1 cellular context compared by ENCODE assay signal in the genomic region with DNA sequence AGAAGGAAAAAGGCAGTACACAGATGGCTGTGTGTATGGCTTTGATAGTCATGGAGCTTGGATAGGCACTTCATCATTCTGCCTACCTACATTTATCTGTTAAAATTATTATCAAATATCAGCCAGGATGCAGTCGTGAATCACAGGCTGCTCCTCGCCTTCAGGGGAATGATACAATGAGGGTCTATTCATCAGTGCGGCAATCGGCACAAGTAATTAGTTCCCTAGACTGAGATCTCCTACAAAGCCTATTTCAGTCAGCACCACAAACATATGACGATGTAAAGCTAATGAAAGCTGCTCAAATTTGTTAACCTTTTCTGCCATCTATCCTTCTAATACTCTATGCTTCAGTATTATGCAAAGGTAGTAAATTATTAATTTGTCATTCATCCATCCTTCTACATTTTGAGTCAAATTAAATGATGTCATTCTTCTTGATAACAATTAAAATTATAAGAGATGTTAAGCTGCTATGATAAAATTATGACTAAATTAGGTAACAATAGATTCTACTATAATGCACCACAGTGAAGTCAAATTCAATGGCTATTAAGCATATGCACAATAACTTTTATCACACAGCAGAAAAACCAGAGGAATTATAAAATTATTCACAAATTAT.
TF ChIP-seq lines count a peak whose summit lies in the region.

No MANE protein-coding gene starts in this region.

TF ChIP-seq in HepG2, 621 proteins besides CTCF, POLR2A, EP300 and RAD21:
- TF ChIP-seq ZNF777 (CRISPR knock-in tag; IDR thresholded peaks at IDR 0.05) = no peak
- TF ChIP-seq, protein P1, sequence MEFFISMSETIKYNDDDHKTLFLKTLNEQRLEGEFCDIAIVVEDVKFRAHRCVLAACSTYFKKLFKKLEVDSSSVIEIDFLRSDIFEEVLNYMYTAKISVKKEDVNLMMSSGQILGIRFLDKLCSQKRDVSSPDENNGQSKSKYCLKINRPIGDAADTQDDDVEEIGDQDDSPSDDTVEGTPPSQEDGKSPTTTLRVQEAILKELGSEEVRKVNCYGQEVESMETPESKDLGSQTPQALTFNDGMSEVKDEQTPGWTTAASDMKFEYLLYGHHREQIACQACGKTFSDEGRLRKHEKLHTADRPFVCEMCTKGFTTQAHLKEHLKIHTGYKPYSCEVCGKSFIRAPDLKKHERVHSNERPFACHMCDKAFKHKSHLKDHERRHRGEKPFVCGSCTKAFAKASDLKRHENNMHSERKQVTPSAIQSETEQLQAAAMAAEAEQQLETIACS (CRISPR knock-in tag; IDR thresholded peaks at IDR 0.05) = no peak
- no peak for TF ChIP-seq ZNF780A (CRISPR knock-in tag; IDR thresholded peaks at IDR 0.05)
- TF ChIP-seq AKNA (CRISPR knock-in tag; IDR thresholded peaks at IDR 0.05; ENCODE audit: borderline replicate concordance) = no peak
- TF ChIP-seq ATF7 (IDR thresholded peaks at IDR 0.05) = peak; percentile 84
- TF ChIP-seq ATF7 (CRISPR knock-in tag; IDR thresholded peaks at IDR 0.05) = no peak
- no peak for TF ChIP-seq MYPOP (CRISPR knock-in tag; IDR thresholded peaks at IDR 0.05)
- no peak for TF ChIP-seq ZNF230 (CRISPR knock-in tag; IDR thresholded peaks at IDR 0.05)
- no peak for TF ChIP-seq ZSCAN29 (CRISPR knock-in tag; conservative IDR thresholded peaks at IDR 0.05)
- TF ChIP-seq ZBTB38 (CRISPR knock-in tag; IDR thresholded peaks at IDR 0.05) = no peak
